In the genomic region with DNA sequence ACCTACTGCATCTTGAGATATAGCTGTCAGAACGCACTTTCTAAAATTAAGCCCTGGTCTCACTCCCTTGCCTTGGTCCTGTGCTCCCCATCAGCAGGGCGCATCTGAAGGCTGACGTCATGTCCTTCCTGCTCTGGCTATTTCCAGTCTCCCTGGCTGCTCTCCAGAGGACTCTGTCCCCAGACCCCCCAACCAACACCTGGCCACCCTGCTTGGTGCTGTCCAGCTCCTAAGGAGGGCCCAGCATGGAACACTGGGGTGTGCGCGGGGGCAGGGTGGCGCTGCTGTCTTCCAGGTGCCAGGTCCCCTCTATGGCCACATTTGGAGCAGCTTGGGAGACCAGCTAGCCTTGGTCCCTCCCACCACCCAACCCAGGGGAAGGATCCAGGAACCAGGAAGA, we compare ENCODE assay signal across 20 cellular contexts. TPM values are rescaled to one million over a fixed set of nuclear protein-coding genes. Genes with fewer than 3 reads are reported as not detected.
DNase-seq lines count a peak whose midpoint lies in the region; ATAC-seq and TF ChIP-seq lines count a peak whose summit lies in the region.
"Had no signal": no experiment of that assay in that cellular context is flagged by ENCODE, and none has a peak within 500 bp of the region (broad histone marks: within the 10 kb centered on the region; RNA-seq: fewer than 3 reads in every experiment).

No MANE protein-coding gene starts in this region.

- H3K79me2 ChIP-seq in GM23338 (replicated peaks; ENCODE audit: insufficient read depth) (no peaks in the 10 kb centered on the region), osteoblast (ENCODE audit: insufficient read depth, low read length) (no peaks in the 10 kb centered on the region)

- peaks cover 25% of the 10 kb centered on the region for H3K27me3 Mint-ChIP-seq in GM23338 (ENCODE audit: insufficient read depth, low read depth, poor library complexity)

- H3K36me3 Mint-ChIP-seq in GM23338 (ENCODE audit: low read depth), result no peaks in the 10 kb centered on the region
- H3K36me3 Mint-ChIP-seq: CD4-positive, alpha-beta memory T cell had no signal

- H3F3A ChIP-seq in GM23338 (replicated peaks; ENCODE audit: low read depth), result no peaks in the 10 kb centered on the region

- no peaks in the 10 kb centered on the region for H3K9me3 ChIP-seq in osteoblast (ENCODE audit: low read depth, low read length)
- H3K9me3 ChIP-seq: HAP-1 had no signal

- no peak for DNase-seq in GM23338 (ENCODE audit: low spot score)
- DNase-seq in dermis blood vessel endothelial cell, result peak; percentile 28
- peak; percentile 52 for DNase-seq in left ventricle myocardium superior
- peak; percentile 43 for DNase-seq in osteoblast (ENCODE audit: insufficient read length, low spot score, missing footprints)
- no peak for DNase-seq in NCI-H2196 treated with DMSO at 0.1 percent for 48 hours (lab: John Stamatoyannopoulos, UW; ENCODE audit: unreplicated experiment)
- no peak for DNase-seq in epidermal melanocyte (ENCODE audit: insufficient read length, low spot score)
- DNase-seq: ACHN; AML-193; CD4-positive, alpha-beta memory T cell; KBM-7; MV-4-11; NCI-H1417; NCI-H1930; NCI-H2171 treated with DMSO at 0.1 percent for 48 hours; NCI-H748 treated with DMSO at 0.1 percent for 48 hours; PC-3 had no signal

- H3K36me3 ChIP-seq in GM23338 (ENCODE audit: insufficient read depth), result no peaks in the 10 kb centered on the region
- H3K36me3 ChIP-seq in osteoblast (ENCODE audit: insufficient read depth, low read length), result no peaks in the 10 kb centered on the region
- H3K36me3 ChIP-seq: HAP-1 had no signal

- H3K4me2 ChIP-seq in GM23338 (no peak overlapping the region), osteoblast (ENCODE audit: insufficient read depth, low read length) (no peak overlapping the region)

- ATAC-seq in GM23338 (no peak), left ventricle myocardium superior (peak; percentile 25), GM21526 (IDR thresholded peaks at IDR 0.05; ENCODE audit: low FRiP score, unreplicated experiment) (no peak)
- ATAC-seq: PC-3 had no signal

- H2AFZ ChIP-seq in GM23338, result no peak overlapping the region
- H2AFZ ChIP-seq in osteoblast (ENCODE audit: low read length), result no peak overlapping the region

- intact Hi-C loops in left ventricle myocardium superior (cut with micrococcal nuclease), result no loop called here

- H3K27ac ChIP-seq in GM23338 (ENCODE audit: low read depth) (no peak overlapping the region), osteoblast (ENCODE audit: low read depth, low read length) (no peak overlapping the region)

- no peak overlapping the region for H3K4me3 ChIP-seq in GM23338
- no peak overlapping the region for H3K4me3 ChIP-seq in osteoblast (ENCODE audit: insufficient read depth, low read length)
- H3K4me3 ChIP-seq: HAP-1 had no signal

- H3K27ac Mint-ChIP-seq in GM23338, result no peak overlapping the region
- H3K27ac Mint-ChIP-seq: CD4-positive, alpha-beta memory T cell had no signal

- no peak overlapping the region for H3K4me3 Mint-ChIP-seq in GM23338
- H3K4me3 Mint-ChIP-seq: CD4-positive, alpha-beta memory T cell had no signal

- H4K20me1 ChIP-seq in GM23338 (replicated peaks; ENCODE audit: insufficient read depth) (no peaks in the 10 kb centered on the region), osteoblast (ENCODE audit: insufficient read depth, low read length) (no peaks in the 10 kb centered on the region)

- no peak for TF ChIP-seq CTCF in GM23338 (conservative IDR thresholded peaks at IDR 0.05; ENCODE audit: low read depth in 2 of 2)
- TF ChIP-seq CTCF in osteoblast (IDR thresholded peaks at IDR 0.05; ENCODE audit: extremely low read depth, low read depth, low read length), result no peak

- H3K4me1 Mint-ChIP-seq in GM23338, result peaks cover 26% of the 10 kb centered on the region
- H3K4me1 Mint-ChIP-seq: CD4-positive, alpha-beta memory T cell had no signal

- H3K27me3 ChIP-seq in GM23338 (ENCODE audit: insufficient read depth), result no peaks in the 10 kb centered on the region
- peaks cover 70% of the 10 kb centered on the region for H3K27me3 ChIP-seq in osteoblast (ENCODE audit: insufficient read depth, low read length)

- H3K9me3 Mint-ChIP-seq in GM23338, result no peaks in the 10 kb centered on the region
- H3K9me3 Mint-ChIP-seq: CD4-positive, alpha-beta memory T cell had no signal

- H3K9me2 ChIP-seq in GM23338 (ENCODE audit: insufficient read depth), result no peaks in the 10 kb centered on the region

- H3K4me1 ChIP-seq in GM23338 (ENCODE audit: insufficient read depth), result peaks cover 5% of the 10 kb centered on the region; the same call in 1 of the 2 replicates
- no peaks in the 10 kb centered on the region for H3K4me1 ChIP-seq in osteoblast (ENCODE audit: insufficient read depth, low read length)
- H3K4me1 ChIP-seq: HAP-1 had no signal

TF ChIP-seq in GM23338, 12 proteins besides CTCF, POLR2A, EP300 and RAD21:
- no peak for TF ChIP-seq ZNF331 (CRISPR knock-in tag; IDR thresholded peaks at IDR 0.05; ENCODE audit: low read depth)
- TF ChIP-seq, protein P1, sequence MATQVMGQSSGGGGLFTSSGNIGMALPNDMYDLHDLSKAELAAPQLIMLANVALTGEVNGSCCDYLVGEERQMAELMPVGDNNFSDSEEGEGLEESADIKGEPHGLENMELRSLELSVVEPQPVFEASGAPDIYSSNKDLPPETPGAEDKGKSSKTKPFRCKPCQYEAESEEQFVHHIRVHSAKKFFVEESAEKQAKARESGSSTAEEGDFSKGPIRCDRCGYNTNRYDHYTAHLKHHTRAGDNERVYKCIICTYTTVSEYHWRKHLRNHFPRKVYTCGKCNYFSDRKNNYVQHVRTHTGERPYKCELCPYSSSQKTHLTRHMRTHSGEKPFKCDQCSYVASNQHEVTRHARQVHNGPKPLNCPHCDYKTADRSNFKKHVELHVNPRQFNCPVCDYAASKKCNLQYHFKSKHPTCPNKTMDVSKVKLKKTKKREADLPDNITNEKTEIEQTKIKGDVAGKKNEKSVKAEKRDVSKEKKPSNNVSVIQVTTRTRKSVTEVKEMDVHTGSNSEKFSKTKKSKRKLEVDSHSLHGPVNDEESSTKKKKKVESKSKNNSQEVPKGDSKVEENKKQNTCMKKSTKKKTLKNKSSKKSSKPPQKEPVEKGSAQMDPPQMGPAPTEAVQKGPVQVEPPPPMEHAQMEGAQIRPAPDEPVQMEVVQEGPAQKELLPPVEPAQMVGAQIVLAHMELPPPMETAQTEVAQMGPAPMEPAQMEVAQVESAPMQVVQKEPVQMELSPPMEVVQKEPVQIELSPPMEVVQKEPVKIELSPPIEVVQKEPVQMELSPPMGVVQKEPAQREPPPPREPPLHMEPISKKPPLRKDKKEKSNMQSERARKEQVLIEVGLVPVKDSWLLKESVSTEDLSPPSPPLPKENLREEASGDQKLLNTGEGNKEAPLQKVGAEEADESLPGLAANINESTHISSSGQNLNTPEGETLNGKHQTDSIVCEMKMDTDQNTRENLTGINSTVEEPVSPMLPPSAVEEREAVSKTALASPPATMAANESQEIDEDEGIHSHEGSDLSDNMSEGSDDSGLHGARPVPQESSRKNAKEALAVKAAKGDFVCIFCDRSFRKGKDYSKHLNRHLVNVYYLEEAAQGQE (IDR thresholded peaks at IDR 0.05; ENCODE audit: unreplicated experiment), result peak; percentile 47
TF ChIP-seq in GM23338: peak in this region for 1.

RNA-seq across cellular contexts. Expression of a gene that starts 8.3 kb away (rescaled TPM):
- 4.5 and 7.5 TPM in 2 replicates for total RNA-seq in GM23338 (2014; rRNA removed; shearing (Covaris generic))
- polyA plus RNA-seq in GM23338 (2016; fragmentation: Nextera tagmentation; extraction: Ambion mirVana), result 19.1 and 25.3 TPM in 2 replicates
- not detected in 2 replicates for total RNA-seq in dermis blood vessel endothelial cell
- 10,350 TPM for total RNA-seq in left ventricle myocardium superior
- not detected in 2 replicates for total RNA-seq in osteoblast
- total RNA-seq: CD4-positive, alpha-beta memory T cell; NCI-H460; SK-MEL-5 had no signal
- polyA plus RNA-seq: CD4-positive, alpha-beta memory T cell had no signal

RNA-seq across cellular contexts. Expression of a gene that starts 29.9 kb away (rescaled TPM):
- 17.6 and 22.3 TPM in 2 replicates for total RNA-seq in GM23338 (2014; rRNA removed; shearing (Covaris generic))
- polyA plus RNA-seq in GM23338 (2016; fragmentation: Nextera tagmentation; extraction: Ambion mirVana), result 18.0 and 18.9 TPM in 2 replicates
- total RNA-seq in dermis blood vessel endothelial cell, result 0.09 and 0.68 TPM in 2 replicates
- total RNA-seq in left ventricle myocardium superior, result 2.2 TPM
- not detected in 2 replicates for total RNA-seq in osteoblast
- total RNA-seq: NCI-H460 had no signal
- polyA plus RNA-seq: CD4-positive, alpha-beta memory T cell had no signal

RNA-seq across cellular contexts. Expression of a gene that starts 52.3 kb away (rescaled TPM):
- total RNA-seq in GM23338 (2014; rRNA removed; shearing (Covaris generic)), result not detected in 2 replicates
- 0.36 and 4.1 TPM in 2 replicates for polyA plus RNA-seq in GM23338 (2016; fragmentation: Nextera tagmentation; extraction: Ambion mirVana)
- total RNA-seq in dermis blood vessel endothelial cell (not detected in 2 replicates), left ventricle myocardium superior (1.1 TPM), osteoblast (not detected in 2 replicates)
- total RNA-seq: CD4-positive, alpha-beta memory T cell; NCI-H460; PC-3; SK-MEL-5 had no signal
- polyA plus RNA-seq: CD4-positive, alpha-beta memory T cell had no signal

Comparison
In these comparisons a context has a peak if more than half of its experiments do, and no peak if none do; other contexts are left out.
1. DNase-seq: peak in dermis blood vessel endothelial cell (single experiment), left ventricle myocardium superior (single experiment) and osteoblast (single experiment); none in GM23338 (single experiment), NCI-H2196 treated with DMSO at 0.1 percent for 48 hours (single experiment) and epidermal melanocyte (single experiment).
2. RNA of a gene that starts 8.3 kb away (total RNA-seq): 10,350 TPM in left ventricle myocardium superior (single experiment); 4.5 to 7.5 TPM in GM23338, not detected in dermis blood vessel endothelial cell and not detected in osteoblast; every median in the first group is over 1,000 times any median in the second.